In the genomic region with DNA sequence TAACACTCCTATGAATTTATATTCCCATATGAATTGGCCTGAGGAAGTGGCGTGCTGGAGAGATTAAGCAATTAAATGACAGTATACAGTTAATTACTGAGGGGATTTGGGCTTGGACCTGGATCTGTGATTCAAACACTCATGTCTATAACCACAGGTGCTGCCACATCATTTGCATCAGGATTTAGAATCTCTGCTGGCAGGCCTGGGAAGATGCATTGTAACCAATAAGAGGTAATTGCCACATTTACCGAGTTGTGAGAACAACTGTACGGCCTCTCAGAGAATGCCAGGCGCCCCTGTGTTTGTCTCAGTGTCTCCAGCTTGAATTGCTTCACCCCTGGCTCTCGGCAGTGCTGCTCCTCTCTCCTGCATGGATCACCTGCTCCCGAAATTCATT, we compare ENCODE assay signal across 5 cellular contexts.
DNase-seq lines count a peak whose midpoint lies in the region; TF ChIP-seq lines count a peak whose summit lies in the region.
"Not testable (repeated sequence)": the region's sequence is repeated elsewhere in the genome, so short reads cannot be mapped to it uniquely, and the experiment has no call there.

No MANE protein-coding gene starts in this region.

- not testable (repeated sequence) for H3K4me3 ChIP-seq in BLaER1; Loucy (ENCODE audit: low read length, poor library complexity, severe bottlenecking)
- peak overlapping the region; percentile 58 for H3K4me3 ChIP-seq in OCI-LY1 (ENCODE audit: low read depth, low read length, poor library complexity, severe bottlenecking)

- H3K27ac ChIP-seq in BLaER1: not testable (repeated sequence)
- peak overlapping the region; percentile 84 for H3K27ac ChIP-seq in OCI-LY1 (ENCODE audit: low read depth, low read length, poor library complexity, severe bottlenecking)

- DNase-seq in NAMALWA (ENCODE audit: low spot score) (peak; percentile 78), RPMI8226 (peak; percentile 39)

- not testable (repeated sequence) for H3K9ac ChIP-seq in BLaER1; Loucy (ENCODE audit: low read depth, low read length, poor library complexity, severe bottlenecking)
- peak overlapping the region; percentile 55 for H3K9ac ChIP-seq in OCI-LY1 (ENCODE audit: low read length)

- not testable (repeated sequence) for H3K9me2 ChIP-seq in Loucy (replicated peaks; ENCODE audit: low read depth, low read length); OCI-LY1 (ENCODE audit: low read depth, low read length)

- H3F3A ChIP-seq in Loucy (ENCODE audit: low read depth); OCI-LY1 (ENCODE audit: insufficient read depth, low read length): not testable (repeated sequence)

- not testable (repeated sequence) for H4K20me1 ChIP-seq in BLaER1; Loucy (ENCODE audit: insufficient read depth, low read length, poor library complexity, severe bottlenecking); OCI-LY1 (ENCODE audit: insufficient read depth, low read length)

- H3K79me2 ChIP-seq in Loucy (ENCODE audit: insufficient read depth, low read length): not testable (repeated sequence)
- peaks cover 12% of the 10 kb centered on the region; the same call in 1 of the 2 replicates for H3K79me2 ChIP-seq in OCI-LY1 (ENCODE audit: insufficient read depth, low read length)

- not testable (repeated sequence) for H3K27me3 ChIP-seq in BLaER1; Loucy (ENCODE audit: insufficient read depth, low read length, poor library complexity, severe bottlenecking); OCI-LY1 (ENCODE audit: insufficient read depth, low read length)

- peaks cover 26% of the 10 kb centered on the region for H3K9me3 ChIP-seq in BLaER1
- H3K9me3 ChIP-seq in Loucy (ENCODE audit: insufficient read depth, low read depth, low read length); OCI-LY1 (ENCODE audit: low read length): not testable (repeated sequence)

- not testable (repeated sequence) for TF ChIP-seq CTCF in Loucy (conservative IDR thresholded peaks at IDR 0.05; ENCODE audit: low read length); OCI-LY1 (IDR thresholded peaks at IDR 0.05; ENCODE audit: low read length)

- H3K4me2 ChIP-seq in BLaER1: peak overlapping the region; percentile 34; the same call in 1 of the 2 replicates
- H3K4me2 ChIP-seq in Loucy (ENCODE audit: low read depth, low read length, poor library complexity, severe bottlenecking): peak overlapping the region; percentile 2
- peak overlapping the region; percentile 49 for H3K4me2 ChIP-seq in OCI-LY1 (ENCODE audit: low read length)

- H3K36me3 ChIP-seq in BLaER1; Loucy (ENCODE audit: insufficient read depth, low read length); OCI-LY1 (ENCODE audit: insufficient read depth, low read length): not testable (repeated sequence)

- not testable (repeated sequence) for H2AFZ ChIP-seq in Loucy (ENCODE audit: low read length); OCI-LY1 (ENCODE audit: low read length)

- not testable (repeated sequence) for H3K4me1 ChIP-seq in BLaER1
- H3K4me1 ChIP-seq in Loucy (ENCODE audit: insufficient read depth, low read length, poor library complexity, severe bottlenecking): peaks cover 12% of the 10 kb centered on the region
- H3K4me1 ChIP-seq in OCI-LY1 (ENCODE audit: insufficient read depth, low read length, severe bottlenecking): peaks cover 38% of the 10 kb centered on the region
